ENCODE assay signal across 16 cellular contexts in genomic region chr13:27004866-27005265, GRCh38.
"Had no signal": no experiment of that assay in that cellular context is flagged by ENCODE, and none has a peak within 500 bp of the region (broad histone marks: within the 10 kb centered on the region; RNA-seq: fewer than 3 reads in every experiment).

No MANE protein-coding gene starts in this region.

- H3K27ac ChIP-seq: epithelial cell of prostate, foreskin keratinocyte, ovary, right lobe of liver, thyroid gland, WERI-Rb-1 had no signal

- H3K9me3 ChIP-seq: lower lobe of right lung, ovary, right lobe of liver, thyroid gland had no signal

- H3K4me1 ChIP-seq: foreskin keratinocyte had no signal

- H3K4me2 ChIP-seq: smooth muscle cell had no signal

- H3K27me3 ChIP-seq: ovary, right lobe of liver, thyroid gland had no signal

- H3K4me3 ChIP-seq: lower lobe of right lung, ovary, right lobe of liver, smooth muscle cell, thyroid gland had no signal

- ATAC-seq: effector memory CD8-positive, alpha-beta T cell; foreskin keratinocyte; left cardiac atrium; lower lobe of right lung; natural killer cell; stimulated activated memory B cell treated with anti-CD40 and anti-IgM and Interleukin-4, amounts not matched to agents 10 μg/mL and 1 μg/mL and 100 μg/mL, for 72 hours had no signal

- DNase-seq: activated CD4-positive, alpha-beta T cell treated with anti-CD3 and anti-CD28 coated beads for 1 hour; activated CD4-positive, alpha-beta T cell treated with anti-CD3 and anti-CD28 coated beads, Interleukin-2, amount 50 U/mL, for 4 hours; effector memory CD8-positive, alpha-beta T cell; foreskin keratinocyte; immature natural killer cell; left cardiac atrium; lower lobe of right lung; natural killer cell; ovary; right lobe of liver; stimulated activated CD4-positive, alpha-beta T cell treated with anti-CD3 and anti-CD28 coated beads, Interleukin-4, amount 100 ng/mL, for 4 hours; thyroid gland; WERI-Rb-1 had no signal

- H3K36me3 ChIP-seq: lower lobe of right lung, ovary, right lobe of liver, thyroid gland, WERI-Rb-1 had no signal
